ENCODE assay signal across 28 cellular contexts in the genomic region with DNA sequence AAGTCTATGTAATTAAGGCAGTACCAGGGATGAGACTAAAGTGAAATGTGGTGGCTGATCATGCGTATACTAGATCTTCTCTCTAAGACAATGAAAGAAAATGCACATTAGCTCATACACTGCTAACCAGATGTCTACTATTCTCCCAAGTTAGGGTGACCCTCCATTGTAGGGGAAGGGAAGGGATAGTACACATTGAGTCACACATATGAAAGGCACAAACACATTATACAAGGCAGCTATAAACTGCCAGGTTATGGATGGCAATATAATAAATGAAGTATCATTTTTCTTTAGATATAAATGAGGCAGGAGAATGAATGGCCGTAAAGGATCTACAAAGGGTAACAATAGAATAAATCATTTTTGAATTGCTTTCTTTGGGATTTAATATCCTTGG. TPM values are rescaled to one million over a fixed set of nuclear protein-coding genes. Genes with fewer than 3 reads are reported as not detected.
"Had no signal": no experiment of that assay in that cellular context is flagged by ENCODE, and none has a peak within 500 bp of the region (broad histone marks: within the 10 kb centered on the region; RNA-seq: fewer than 3 reads in every experiment).

No MANE protein-coding gene starts in this region.

- H3K36me3 ChIP-seq: ovary, right lobe of liver, sigmoid colon, stomach, thoracic aorta, thyroid gland, tibial nerve, upper lobe of left lung, vagina had no signal

- H3K27me3 Mint-ChIP-seq: progenitor cell of endocrine pancreas had no signal

- H3K27ac ChIP-seq: ovary, parathyroid adenoma, psoas muscle, right lobe of liver, sigmoid colon, stomach, thoracic aorta, thyroid gland, tibial nerve, upper lobe of left lung, vagina had no signal

- H2AFZ ChIP-seq: parathyroid adenoma had no signal

- H3K4me3 ChIP-seq: ovary, psoas muscle, right lobe of liver, sigmoid colon, stomach, thoracic aorta, thyroid gland, tibial nerve, upper lobe of left lung, vagina had no signal

- H3K27ac Mint-ChIP-seq: natural killer cell treated with Interleukin-12 subunit alpha and Interleukin-12 subunit beta and Interleukin-15 and Interleukin-18, amount 100 ng/mL, for 72 hours; nephron progenitor cell; progenitor cell of endocrine pancreas; stimulated activated effector memory CD8-positive, alpha-beta T cell treated with anti-CD3 and anti-CD28 coated beads, Interleukin-12 subunit alpha, Interleukin-12 subunit beta, amount 100 ng/mL, for 72 hours; stimulated activated naive B cell treated with anti-CD40 and anti-IgM and Interleukin-4, amounts not matched to agents 10 μg/mL and 1 μg/mL and 100 μg/mL, for 72 hours; stimulated activated naive CD8-positive, alpha-beta T cell treated with anti-CD3 and anti-CD28 coated beads, Interleukin-15, Interleukin-2, amounts not matched to agents 100 ng/mL and 50 ng/mL, for 24 hours had no signal

- H3K9ac ChIP-seq: parathyroid adenoma had no signal

- H3K4me1 ChIP-seq: parathyroid adenoma, psoas muscle, right lobe of liver, sigmoid colon had no signal

- H3K4me3 Mint-ChIP-seq: natural killer cell treated with Interleukin-12 subunit alpha and Interleukin-12 subunit beta and Interleukin-15 and Interleukin-18, amount 100 ng/mL, for 72 hours; nephron progenitor cell; stimulated activated effector memory CD8-positive, alpha-beta T cell treated with anti-CD3 and anti-CD28 coated beads, Interleukin-12 subunit alpha, Interleukin-12 subunit beta, amount 100 ng/mL, for 72 hours; stimulated activated naive B cell treated with anti-CD40 and anti-IgM and Interleukin-4, amounts not matched to agents 10 μg/mL and 1 μg/mL and 100 μg/mL, for 72 hours; stimulated activated naive CD8-positive, alpha-beta T cell treated with anti-CD3 and anti-CD28 coated beads, Interleukin-15, Interleukin-2, amounts not matched to agents 100 ng/mL and 50 ng/mL, for 24 hours had no signal

- H3K4me1 Mint-ChIP-seq: stimulated activated effector memory CD8-positive, alpha-beta T cell treated with anti-CD3 and anti-CD28 coated beads, Interleukin-12 subunit alpha, Interleukin-12 subunit beta, amount 100 ng/mL, for 72 hours had no signal

- H3K9me3 Mint-ChIP-seq: natural killer cell treated with Interleukin-12 subunit alpha and Interleukin-12 subunit beta and Interleukin-15 and Interleukin-18, amount 100 ng/mL, for 72 hours; stimulated activated effector memory CD8-positive, alpha-beta T cell treated with anti-CD3 and anti-CD28 coated beads, Interleukin-12 subunit alpha, Interleukin-12 subunit beta, amount 100 ng/mL, for 72 hours; stimulated activated naive CD8-positive, alpha-beta T cell treated with anti-CD3 and anti-CD28 coated beads, Interleukin-15, Interleukin-2, amounts not matched to agents 100 ng/mL and 50 ng/mL, for 24 hours had no signal

- H3K36me3 Mint-ChIP-seq: natural killer cell treated with Interleukin-12 subunit alpha and Interleukin-12 subunit beta and Interleukin-15 and Interleukin-18, amount 100 ng/mL, for 72 hours; stimulated activated effector memory CD8-positive, alpha-beta T cell treated with anti-CD3 and anti-CD28 coated beads, Interleukin-12 subunit alpha, Interleukin-12 subunit beta, amount 100 ng/mL, for 72 hours; stimulated activated naive B cell treated with anti-CD40 and anti-IgM and Interleukin-4, amounts not matched to agents 10 μg/mL and 1 μg/mL and 100 μg/mL, for 72 hours had no signal

- ATAC-seq: natural killer cell treated with Interleukin-12 subunit alpha and Interleukin-12 subunit beta and Interleukin-15 and Interleukin-18, amount 100 ng/mL, for 72 hours; psoas muscle; right cardiac atrium; right lobe of liver; stimulated activated effector memory CD8-positive, alpha-beta T cell treated with anti-CD3 and anti-CD28 coated beads, Interleukin-12 subunit alpha, Interleukin-12 subunit beta, amount 100 ng/mL, for 72 hours; stimulated activated naive B cell treated with anti-CD40 and anti-IgM and Interleukin-4, amounts not matched to agents 10 μg/mL and 1 μg/mL and 100 μg/mL, for 72 hours had no signal

- H3K27me3 ChIP-seq: ovary, right lobe of liver, sigmoid colon, stomach, thyroid gland, tibial nerve, upper lobe of left lung, vagina had no signal

- DNase-seq: nephron progenitor cell; occipital lobe; ovary; posterior cingulate gyrus; psoas muscle; right cardiac atrium; right lobe of liver; sigmoid colon; small intestine; stimulated activated CD4-positive, alpha-beta T cell treated with anti-CD3 and anti-CD28 coated beads, Interleukin-15, amount 100 ng/mL, for 24 hours; stimulated activated CD4-positive, alpha-beta T cell treated with anti-CD3 and anti-CD28 coated beads, Interleukin-2, amount 100 ng/mL, for 24 hours; stimulated activated CD4-positive, alpha-beta T cell treated with anti-CD3 and anti-CD28 coated beads, Interleukin-2, amount 100 ng/mL, for 48 hours; stimulated activated CD4-positive, alpha-beta T cell treated with anti-CD3 and anti-CD28 coated beads, Interleukin-4, amount 100 ng/mL, for 24 hours; stimulated activated naive B cell treated with anti-CD40 and anti-IgM and Interleukin-4, amounts not matched to agents 10 μg/mL and 1 μg/mL and 100 μg/mL, for 72 hours; stimulated activated naive CD4-positive, alpha-beta T cell treated with Interleukin-2 at 50 U/mL for 16 hours; stomach; thyroid gland; trophoblast cell; upper lobe of left lung had no signal

- H3K79me2 ChIP-seq: parathyroid adenoma had no signal

- H3K9me3 ChIP-seq: ovary, psoas muscle, right lobe of liver, stomach, thoracic aorta, thyroid gland, tibial nerve, upper lobe of left lung, vagina had no signal

RNA-seq across cellular contexts. Expression of a gene that starts 4.5 kb away (rescaled TPM):
- total RNA-seq: natural killer cell treated with Interleukin-12 subunit alpha and Interleukin-12 subunit beta and Interleukin-15 and Interleukin-18, amount 100 ng/mL, for 72 hours had no signal

RNA-seq across cellular contexts. Expression of a gene that starts 18.6 kb away (rescaled TPM):
- total RNA-seq: natural killer cell treated with Interleukin-12 subunit alpha and Interleukin-12 subunit beta and Interleukin-15 and Interleukin-18, amount 100 ng/mL, for 72 hours; neural crest cell; progenitor cell of endocrine pancreas; vagina had no signal
